18 cellular contexts compared by ENCODE assay signal in the genomic region with DNA sequence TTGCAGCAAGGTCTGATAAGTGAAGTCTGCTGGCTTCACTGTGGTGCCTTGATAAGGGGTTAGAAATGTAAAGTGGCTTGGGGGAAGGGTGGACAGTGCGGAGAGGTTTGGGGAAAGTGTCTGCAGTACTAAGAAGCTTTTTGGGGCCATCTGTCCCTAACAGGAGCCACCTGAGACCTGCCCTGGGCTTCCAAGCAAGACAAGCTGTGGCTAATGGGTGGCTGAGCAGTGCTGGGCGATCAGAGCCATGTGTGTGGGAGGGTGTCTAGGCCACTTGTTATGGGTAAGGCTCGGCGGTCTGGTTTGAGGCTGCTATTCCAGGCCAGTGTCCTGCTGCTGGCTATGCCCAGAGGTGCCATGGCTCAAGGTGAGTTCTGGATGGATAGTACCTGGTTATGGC.
"Had no signal": no experiment of that assay in that cellular context is flagged by ENCODE, and none has a peak within 500 bp of the region (broad histone marks: within the 10 kb centered on the region; RNA-seq: fewer than 3 reads in every experiment).

No MANE protein-coding gene starts in this region.

- ATAC-seq: activated T-cell treated with anti-CD3 and anti-CD28 coated beads, Interleukin-2, amount 50 U/mL, for 4 hours; esophagus mucosa; gastrocnemius medialis; heart left ventricle; left cardiac atrium; sciatic nerve; stimulated activated effector memory CD8-positive, alpha-beta T cell treated with anti-CD3 and anti-CD28 coated beads, Interleukin-12 subunit alpha, Interleukin-12 subunit beta, amount 100 ng/mL, for 72 hours had no signal

- H3K4me1 Mint-ChIP-seq: activated CD4-positive, alpha-beta T cell treated with anti-CD3 and anti-CD28 coated beads, Interleukin-2, amount 10 ng/mL, durations not matched to agents 24 days and 14 days; stimulated activated effector memory CD8-positive, alpha-beta T cell treated with anti-CD3 and anti-CD28 coated beads, Interleukin-12 subunit alpha, Interleukin-12 subunit beta, amount 100 ng/mL, for 72 hours had no signal

- H3K4me1 ChIP-seq: gastrocnemius medialis, heart left ventricle, parathyroid adenoma, upper lobe of left lung had no signal

- DNase-seq: activated B cell treated with CpG ODN at 0.5 μM for 24 hours; activated CD4-positive, alpha-beta T cell treated with anti-CD3 and anti-CD28 coated beads, Interleukin-2, amount 10 ng/mL, durations not matched to agents 24 days and 14 days; activated CD8-positive, alpha-beta memory T cell treated with anti-CD3 and anti-CD28 coated beads, Interleukin-2, amount 50 U/mL, for 4 hours; activated T-cell treated with anti-CD3 and anti-CD28 coated beads, Interleukin-2, amount 50 U/mL, for 4 hours; aorta; gastrocnemius medialis; left cardiac atrium; stimulated activated CD4-positive, alpha-beta T cell treated with anti-CD3 and anti-CD28 coated beads, Interleukin-4, amount 100 ng/mL, for 24 hours; upper lobe of left lung had no signal

- H3K27me3 Mint-ChIP-seq: activated B cell treated with CpG ODN at 0.5 μM for 24 hours; activated CD4-positive, alpha-beta T cell treated with anti-CD3 and anti-CD28 coated beads, Interleukin-2, amount 10 ng/mL, durations not matched to agents 24 days and 14 days had no signal

- H2AFZ ChIP-seq: parathyroid adenoma had no signal

- H3K27me3 ChIP-seq: gastrocnemius medialis, upper lobe of left lung had no signal

- H3K36me3 Mint-ChIP-seq: natural killer cell treated with Interleukin-12 subunit alpha and Interleukin-12 subunit beta and Interleukin-15 and Interleukin-18, amount 100 ng/mL, for 72 hours; stimulated activated effector memory CD8-positive, alpha-beta T cell treated with anti-CD3 and anti-CD28 coated beads, Interleukin-12 subunit alpha, Interleukin-12 subunit beta, amount 100 ng/mL, for 72 hours had no signal

- H3K79me2 ChIP-seq: parathyroid adenoma had no signal

- H3K27ac ChIP-seq: coronary artery, gastrocnemius medialis, heart left ventricle, parathyroid adenoma, thoracic aorta, upper lobe of left lung had no signal

- H3K4me3 Mint-ChIP-seq: activated B cell treated with CpG ODN at 0.5 μM for 24 hours; activated CD4-positive, alpha-beta T cell treated with anti-CD3 and anti-CD28 coated beads, Interleukin-2, amount 10 ng/mL, durations not matched to agents 24 days and 14 days; activated naive CD4-positive, alpha-beta T cell treated with anti-CD3 and anti-CD28 coated beads for 36 hours; activated T-cell treated with anti-CD3 and anti-CD28 coated beads, Interleukin-2, amount 50 U/mL, for 4 hours; natural killer cell treated with Interleukin-12 subunit alpha and Interleukin-12 subunit beta and Interleukin-15 and Interleukin-18, amount 100 ng/mL, for 72 hours; stimulated activated effector memory CD8-positive, alpha-beta T cell treated with anti-CD3 and anti-CD28 coated beads, Interleukin-12 subunit alpha, Interleukin-12 subunit beta, amount 100 ng/mL, for 72 hours had no signal

- H3K4me3 ChIP-seq: coronary artery, gastrocnemius medialis, heart left ventricle, thoracic aorta, upper lobe of left lung had no signal

- H3K27ac Mint-ChIP-seq: activated B cell treated with CpG ODN at 0.5 μM for 24 hours; activated CD4-positive, alpha-beta T cell treated with anti-CD3 and anti-CD28 coated beads, Interleukin-2, amount 10 ng/mL, durations not matched to agents 24 days and 14 days; activated naive CD4-positive, alpha-beta T cell treated with anti-CD3 and anti-CD28 coated beads for 36 hours; natural killer cell treated with Interleukin-12 subunit alpha and Interleukin-12 subunit beta and Interleukin-15 and Interleukin-18, amount 100 ng/mL, for 72 hours; stimulated activated effector memory CD8-positive, alpha-beta T cell treated with anti-CD3 and anti-CD28 coated beads, Interleukin-12 subunit alpha, Interleukin-12 subunit beta, amount 100 ng/mL, for 72 hours had no signal

- H3K9me3 ChIP-seq: gastrocnemius medialis, thoracic aorta, upper lobe of left lung had no signal

- H3K9me3 Mint-ChIP-seq: activated CD4-positive, alpha-beta T cell treated with anti-CD3 and anti-CD28 coated beads, Interleukin-2, amount 10 ng/mL, durations not matched to agents 24 days and 14 days; activated T-cell treated with anti-CD3 and anti-CD28 coated beads, Interleukin-2, amount 50 U/mL, for 4 hours had no signal

- H3K9ac ChIP-seq: parathyroid adenoma had no signal

- H3K36me3 ChIP-seq: gastrocnemius medialis, heart left ventricle, thoracic aorta, upper lobe of left lung had no signal
